Comparison of ENCODE assay signal across 3 cellular contexts in genomic region chr16:22928882-22929281, GRCh38.
"Had no signal": no experiment of that assay in that cellular context is flagged by ENCODE, and none has a peak within 500 bp of the region (broad histone marks: within the 10 kb centered on the region; RNA-seq: fewer than 3 reads in every experiment).

No MANE protein-coding gene starts in this region.

- H3K4me3 ChIP-seq: GM12878 had no signal

- DNase-seq: GDM1, GF-D8 had no signal

- ATAC-seq: GM12878 had no signal
